Comparison of ENCODE assay signal across 1 cellular context in genomic region chr10:48522011-48522765, GRCh38.
TF ChIP-seq lines count a peak whose summit lies in the region.

No MANE protein-coding gene starts in this region.

TF ChIP-seq in SK-N-SH, 30 proteins besides CTCF, POLR2A, EP300 and RAD21 (continued from another document):
- TF ChIP-seq USF1 (IDR thresholded peaks at IDR 0.05; ENCODE audit: borderline replicate concordance, low read depth) (no peak), REST (IDR thresholded peaks at IDR 0.05; ENCODE audit: low read depth, low read length) (no peak), ELF1 (IDR thresholded peaks at IDR 0.05) (no peak)
